In the genomic region with DNA sequence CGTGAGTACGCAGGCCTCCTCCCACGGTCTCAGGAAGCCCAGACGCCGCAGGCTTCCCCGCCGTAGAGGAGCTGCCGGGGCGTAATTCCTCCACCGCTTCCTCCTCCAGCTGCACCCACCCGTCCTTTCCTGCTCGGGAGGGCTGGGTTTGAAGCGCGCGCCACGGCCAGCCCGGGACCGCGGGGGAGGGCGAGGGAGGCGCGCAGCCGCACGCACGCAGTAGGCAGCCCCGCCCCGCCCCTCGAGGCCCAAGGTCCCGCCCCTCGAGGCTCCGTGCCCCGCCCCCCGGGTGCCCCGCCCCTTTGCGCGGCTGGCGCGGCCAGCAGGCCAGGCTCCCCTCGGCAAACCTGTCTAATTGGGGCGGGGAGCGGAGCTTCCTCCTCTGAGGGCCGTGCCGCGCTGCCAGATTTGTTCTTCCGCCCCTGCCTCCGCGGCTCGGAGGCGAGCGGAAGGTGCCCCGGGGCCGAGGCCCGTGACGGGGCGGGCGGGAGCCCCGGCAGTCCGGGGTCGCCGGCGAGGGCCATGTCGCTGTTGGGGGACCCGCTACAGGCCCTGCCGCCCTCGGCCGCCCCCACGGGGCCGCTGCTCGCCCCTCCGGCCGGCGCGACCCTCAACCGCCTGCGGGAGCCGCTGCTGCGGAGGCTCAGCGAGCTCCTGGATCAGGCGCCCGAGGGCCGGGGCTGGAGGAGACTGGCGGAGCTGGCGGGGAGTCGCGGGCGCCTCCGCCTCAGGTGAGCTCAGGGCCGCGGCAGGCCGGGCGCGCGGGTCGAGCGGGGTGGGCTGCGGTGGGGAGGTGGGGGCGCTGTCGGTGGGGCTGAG, we compare ENCODE assay signal across 8 cellular contexts. TPM values are rescaled to one million over a fixed set of nuclear protein-coding genes. Genes with fewer than 3 reads are reported as not detected.
DNase-seq lines count a peak whose midpoint lies in the region; ATAC-seq and TF ChIP-seq lines count a peak whose summit lies in the region.

A gene with protein sequence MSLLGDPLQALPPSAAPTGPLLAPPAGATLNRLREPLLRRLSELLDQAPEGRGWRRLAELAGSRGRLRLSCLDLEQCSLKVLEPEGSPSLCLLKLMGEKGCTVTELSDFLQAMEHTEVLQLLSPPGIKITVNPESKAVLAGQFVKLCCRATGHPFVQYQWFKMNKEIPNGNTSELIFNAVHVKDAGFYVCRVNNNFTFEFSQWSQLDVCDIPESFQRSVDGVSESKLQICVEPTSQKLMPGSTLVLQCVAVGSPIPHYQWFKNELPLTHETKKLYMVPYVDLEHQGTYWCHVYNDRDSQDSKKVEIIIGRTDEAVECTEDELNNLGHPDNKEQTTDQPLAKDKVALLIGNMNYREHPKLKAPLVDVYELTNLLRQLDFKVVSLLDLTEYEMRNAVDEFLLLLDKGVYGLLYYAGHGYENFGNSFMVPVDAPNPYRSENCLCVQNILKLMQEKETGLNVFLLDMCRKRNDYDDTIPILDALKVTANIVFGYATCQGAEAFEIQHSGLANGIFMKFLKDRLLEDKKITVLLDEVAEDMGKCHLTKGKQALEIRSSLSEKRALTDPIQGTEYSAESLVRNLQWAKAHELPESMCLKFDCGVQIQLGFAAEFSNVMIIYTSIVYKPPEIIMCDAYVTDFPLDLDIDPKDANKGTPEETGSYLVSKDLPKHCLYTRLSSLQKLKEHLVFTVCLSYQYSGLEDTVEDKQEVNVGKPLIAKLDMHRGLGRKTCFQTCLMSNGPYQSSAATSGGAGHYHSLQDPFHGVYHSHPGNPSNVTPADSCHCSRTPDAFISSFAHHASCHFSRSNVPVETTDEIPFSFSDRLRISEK (plus strand): TSS at position 344 of the 819 bp plus-strand sequence. CDS start 179 bp downstream, at position 523.

- H3K36me3 ChIP-seq in BE2C = no peaks in the 10 kb centered on the region
- no peaks in the 10 kb centered on the region for H3K36me3 ChIP-seq in colonic mucosa

- DNase-seq in BE2C (peak; percentile 90), GM19240 (ENCODE audit: insufficient read length, low spot score) (peak; percentile 72), NCI-H526 (lab: John Stamatoyannopoulos, UW) (peak; percentile 73 to 95), colonic mucosa (peak; percentile 97), left kidney (ENCODE audit: low read depth, low spot score) (peak; percentile 97)
- DNase-seq in activated CD4-positive, alpha-beta T cell treated with anti-CD3 and anti-CD28 coated beads for 48 hours = peak; percentile 95
- peak; percentile 96 to 97 for DNase-seq in stimulated activated CD4-positive, alpha-beta T cell treated with anti-CD3 and anti-CD28 coated beads, Interleukin-2, amount 100 ng/mL, for 24 hours

- intact Hi-C loops in colonic mucosa (cut with DNase I) = no loop called here

- peak within 1 kb of the TSS; percentile 97 for H3K27ac ChIP-seq in colonic mucosa

- H3K9me3 ChIP-seq in BE2C (no peaks in the 10 kb centered on the region), colonic mucosa (no peaks in the 10 kb centered on the region)

- no peaks in the 10 kb centered on the region for H3K4me1 ChIP-seq in BE2C
- H3K4me1 ChIP-seq in colonic mucosa = peaks cover 5% of the 10 kb centered on the region

- H3K4me3 ChIP-seq in BE2C (ENCODE audit: low read depth, low read length) = peak within 1 kb of the TSS; percentile 66
- peak within 1 kb of the TSS; percentile 75 for H3K4me3 ChIP-seq in colonic mucosa

- ATAC-seq in HG03457 (IDR thresholded peaks at IDR 0.05; ENCODE audit: unreplicated experiment) = peak; percentile 60

- peak within 1 kb of the TSS; percentile 84 to 95 for H3K9ac ChIP-seq in colonic mucosa (ENCODE audit: low read depth in 2 of 2, low read length in 2 of 2)

- H3K27me3 ChIP-seq in BE2C (no peaks in the 10 kb centered on the region), colonic mucosa (no peaks in the 10 kb centered on the region)

- TF ChIP-seq CTCF in BE2C (IDR thresholded peaks at IDR 0.05; ENCODE audit: low read depth, low read length) (no peak), colonic mucosa (IDR thresholded peaks at IDR 0.05) (no peak)

RNA-seq across cellular contexts. Expression of the gene that starts here (rescaled TPM):
- 0.39 TPM for polyA plus RNA-seq in BE2C (2012; ENCODE audit: insufficient read depth, insufficient read length, low read depth)
- 10 to 100 TPM; 22.1 to 30.9 TPM for total RNA-seq in colonic mucosa

Comparison
In these comparisons a context has a peak if more than half of its experiments do, and no peak if none do; other contexts are left out.
1. Peak in every context shown above with its lines: DNase-seq, ATAC-seq, H3K4me3 ChIP-seq and H3K27ac ChIP-seq.